In genomic region chr5:25099538-25099937, GRCh38 we compare ENCODE assay signal across 33 cellular contexts.
"Had no signal": no experiment of that assay in that cellular context is flagged by ENCODE, and none has a peak within 500 bp of the region (broad histone marks: within the 10 kb centered on the region; RNA-seq: fewer than 3 reads in every experiment).

No MANE protein-coding gene starts in this region.

- H3K27me3 Mint-ChIP-seq: activated CD4-positive, alpha-beta memory T cell treated with anti-CD3 and anti-CD28 coated beads, Interleukin-2, amount 10 ng/mL, durations not matched to agents 7 days and 5 days; activated CD4-positive, alpha-beta T cell treated with anti-CD3 and anti-CD28 coated beads, Interleukin-2, amount 10 ng/mL, durations not matched to agents 7 days and 5 days; activated naive CD8-positive, alpha-beta T cell; activated T-cell treated with anti-CD3 and anti-CD28 coated beads, Interleukin-2, amount 50 U/mL, for 24 hours; central memory CD8-positive, alpha-beta T cell; effector memory CD8-positive, alpha-beta T cell; T-helper 17 cell had no signal

- H3K4me3 Mint-ChIP-seq: activated CD4-positive, alpha-beta memory T cell treated with anti-CD3 and anti-CD28 coated beads, Interleukin-2, amount 10 ng/mL, durations not matched to agents 7 days and 5 days; activated CD4-positive, alpha-beta T cell treated with anti-CD3 and anti-CD28 coated beads, Interleukin-2, amount 10 ng/mL, durations not matched to agents 7 days and 5 days; activated naive CD8-positive, alpha-beta T cell; activated T-cell treated with anti-CD3 and anti-CD28 coated beads, Interleukin-2, amount 50 U/mL, for 24 hours; activated T-cell treated with anti-CD3 and anti-CD28 coated beads, Interleukin-2, amount 50 U/mL, for 72 hours; central memory CD8-positive, alpha-beta T cell; effector memory CD8-positive, alpha-beta T cell; T-helper 17 cell; T-helper 2 cell treated with Interferon-gamma antibody and Interleukin-4, amounts not matched to agents 5 μg/mL and 100 μg/mL, for 36 hours had no signal

- ATAC-seq: activated T-cell treated with anti-CD3 and anti-CD28 coated beads, Interleukin-2, amount 50 U/mL, for 72 hours; effector memory CD8-positive, alpha-beta T cell; T-helper 17 cell had no signal

- DNase-seq: activated CD4-positive, alpha-beta memory T cell treated with anti-CD3 and anti-CD28 coated beads, Interleukin-2, amount 10 ng/mL, durations not matched to agents 7 days and 5 days; activated CD4-positive, alpha-beta T cell treated with anti-CD3 and anti-CD28 coated beads for 1 hour; activated CD4-positive, alpha-beta T cell treated with anti-CD3 and anti-CD28 coated beads for 4 hours; activated CD4-positive, alpha-beta T cell treated with anti-CD3 and anti-CD28 coated beads, Interleukin-2, amount 10 ng/mL, durations not matched to agents 7 days and 5 days; activated CD4-positive, alpha-beta T cell treated with anti-CD3 and anti-CD28 coated beads, Interleukin-2, amount 50 U/mL, for 4 hours; activated CD8-positive, alpha-beta memory T cell treated with anti-CD3 and anti-CD28 coated beads, Interleukin-2, amount 50 U/mL, for 48 hours; activated effector memory CD4-positive, alpha-beta T cell treated with Interleukin-2 at 50 U/mL for 16 hours; activated gamma-delta T cell treated with Interleukin-2 at 50 U/mL for 16 hours; activated naive CD4-positive, alpha-beta T cell treated with anti-CD3 and anti-CD28 coated beads, Interleukin-2, amount 50 U/mL, for 16 hours; activated naive CD4-positive, alpha-beta T cell treated with Interleukin-2 at 50 U/mL for 16 hours; activated T-cell treated with anti-CD3 and anti-CD28 coated beads for 4 hours; activated T-cell treated with anti-CD3 and anti-CD28 coated beads, Interleukin-2, amount 50 U/mL, for 24 hours; activated T-cell treated with anti-CD3 and anti-CD28 coated beads, Interleukin-2, amount 50 U/mL, for 72 hours; amniotic stem cell; anterior cingulate cortex; brain microvascular endothelial cell; cortex of kidney; dermis blood vessel endothelial cell; effector CD4-positive, alpha-beta T cell; effector memory CD8-positive, alpha-beta T cell; esophagus squamous epithelium; foreskin melanocyte; head of caudate nucleus; T-helper 1 cell; T-helper 17 cell; T1000 had no signal

- FAIRE-seq: astrocyte, bronchial epithelial cell, endothelial cell of umbilical vein had no signal

- H3K4me3 ChIP-seq: esophagus squamous epithelium had no signal

- H3K4me1 Mint-ChIP-seq: activated CD4-positive, alpha-beta memory T cell treated with anti-CD3 and anti-CD28 coated beads, Interleukin-2, amount 10 ng/mL, durations not matched to agents 7 days and 5 days; activated CD4-positive, alpha-beta T cell treated with anti-CD3 and anti-CD28 coated beads, Interleukin-2, amount 10 ng/mL, durations not matched to agents 7 days and 5 days; central memory CD8-positive, alpha-beta T cell; T-helper 17 cell had no signal

- H3K27ac ChIP-seq: brain microvascular endothelial cell, epithelial cell of prostate, esophagus squamous epithelium had no signal

- H3K27me3 ChIP-seq: brain microvascular endothelial cell, esophagus squamous epithelium had no signal

- H3K36me3 ChIP-seq: brain microvascular endothelial cell, esophagus squamous epithelium had no signal

- H3K4me1 ChIP-seq: esophagus squamous epithelium had no signal

- H3K36me3 Mint-ChIP-seq: activated naive CD8-positive, alpha-beta T cell had no signal

- H3K27ac Mint-ChIP-seq: activated CD4-positive, alpha-beta memory T cell treated with anti-CD3 and anti-CD28 coated beads, Interleukin-2, amount 10 ng/mL, durations not matched to agents 7 days and 5 days; activated CD4-positive, alpha-beta T cell treated with anti-CD3 and anti-CD28 coated beads, Interleukin-2, amount 10 ng/mL, durations not matched to agents 7 days and 5 days; activated naive CD8-positive, alpha-beta T cell; activated T-cell treated with anti-CD3 and anti-CD28 coated beads, Interleukin-2, amount 50 U/mL, for 24 hours; activated T-cell treated with anti-CD3 and anti-CD28 coated beads, Interleukin-2, amount 50 U/mL, for 72 hours; effector memory CD8-positive, alpha-beta T cell; T-helper 17 cell; T-helper 2 cell treated with Interferon-gamma antibody and Interleukin-4, amounts not matched to agents 5 μg/mL and 100 μg/mL, for 36 hours had no signal
